In the genomic region with DNA sequence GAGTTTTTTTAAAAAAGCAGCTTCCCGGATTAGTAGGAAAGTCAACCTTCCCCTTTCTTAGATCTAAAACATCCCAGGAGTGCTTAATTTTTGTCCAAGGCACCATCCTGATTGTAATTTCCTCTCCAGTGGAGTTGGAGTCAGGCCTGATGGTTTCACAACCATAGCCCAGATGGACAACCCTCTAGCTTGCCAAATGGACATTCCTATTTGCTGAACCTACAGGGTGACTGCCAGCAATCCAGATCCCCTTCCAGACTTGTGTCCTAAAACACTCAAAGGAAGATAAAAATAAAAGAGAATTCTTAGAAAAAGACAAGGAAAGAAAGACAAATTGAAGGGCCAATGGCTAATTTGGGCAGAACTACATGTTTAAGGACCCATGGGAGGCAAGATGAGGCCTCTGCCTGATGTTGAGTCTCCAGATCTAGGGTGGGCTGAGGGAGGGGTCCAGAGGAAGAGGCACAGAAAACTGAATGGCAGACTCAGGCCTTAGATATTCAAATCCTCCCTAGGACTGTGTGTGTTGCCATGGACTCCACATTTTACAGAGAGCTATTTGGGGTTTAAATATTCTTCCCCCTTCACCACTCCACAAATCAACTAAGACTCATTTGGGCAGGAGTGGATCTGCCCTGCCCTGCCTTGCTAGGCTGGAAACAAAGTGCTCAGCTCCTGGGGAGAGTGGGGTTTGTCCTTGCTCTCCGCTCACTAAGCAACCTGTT, we compare ENCODE assay signal across 14 cellular contexts. TPM values are rescaled to one million over a fixed set of nuclear protein-coding genes. Genes with fewer than 3 reads are reported as not detected.
A peak's percentile ranks its signal among the peaks of the same experiment; 100 is the strongest.
DNase-seq lines count a peak whose midpoint lies in the region; ATAC-seq, FAIRE-seq and TF ChIP-seq lines count a peak whose summit lies in the region.
"Had no signal": no experiment of that assay in that cellular context is flagged by ENCODE, and none has a peak within 500 bp of the region (broad histone marks: within the 10 kb centered on the region; RNA-seq: fewer than 3 reads in every experiment).

No MANE protein-coding gene starts in this region.

- H3K4me1 ChIP-seq in liver (ENCODE audit: control insufficient read depth in 4 of 4, insufficient read depth in 4 of 4, low read length in 3 of 4) (peaks cover 7 to 23% (median 16%) of the 10 kb centered on the region in 4 donors), HepG2 (ENCODE audit: insufficient read depth, low read length) (peaks cover 9% of the 10 kb centered on the region)
- H3K4me1 ChIP-seq: BE2C had no signal

- CTCF ChIA-PET in HepG2 (lab: Yijun Ruan, JAX; ENCODE audit: low intra/inter-chr PET ratio, low total read pairs) = no interaction called here

- TF ChIP-seq RAD21 in liver (IDR thresholded peaks at IDR 0.05) (peak in 1 of 2 donors; percentile 50), HepG2 (CRISPR knock-in tag; IDR thresholded peaks at IDR 0.05) (no peak)

- TF ChIP-seq CTCF in liver (IDR thresholded peaks at IDR 0.05; ENCODE audit: low read depth, low read length, missing input control) = no peak
- TF ChIP-seq CTCF in HepG2 (CRISPR knock-in tag; IDR thresholded peaks at IDR 0.05) = no peak
- no peak for TF ChIP-seq CTCF in fibroblast of mammary gland (conservative IDR thresholded peaks at IDR 0.05; ENCODE audit: control insufficient read depth, insufficient read depth, low read depth, low read length)
- TF ChIP-seq CTCF in neural crest cell (conservative IDR thresholded peaks at IDR 0.05) = no peak

- H3K27ac ChIP-seq in liver (ENCODE audit: low read depth in 1 of 2, low read length in 2 of 2) = peak overlapping the region; percentile 88 to 95
- no peak overlapping the region for H3K27ac ChIP-seq in HepG2 (ENCODE audit: extremely low read length, insufficient read depth, low read length)
- H3K27ac ChIP-seq: epithelial cell of prostate had no signal

- no peaks in the 10 kb centered on the region for H3K36me3 ChIP-seq in liver (ENCODE audit: control insufficient read depth in 4 of 4, insufficient read depth in 3 of 4, low read depth in 1 of 4, low read length in 3 of 4)
- no peaks in the 10 kb centered on the region for H3K36me3 ChIP-seq in HepG2 (replicated peaks in 1 of 2; ENCODE audit: control insufficient read depth in 1 of 2, insufficient read depth in 2 of 2, low read length in 2 of 2)
- H3K36me3 ChIP-seq: BE2C had no signal

- TF ChIP-seq POLR2A in HepG2 (IDR thresholded peaks at IDR 0.05; ENCODE audit: insufficient read depth in 1 of 2, low read depth in 2 of 2, low read length in 2 of 2) = no peak

- 61% methylated on average over 2 of the region's 2 CpGs for WGBS in liver
- 83% methylated on average over 2 of the region's 2 CpGs for WGBS in HepG2 (ENCODE audit: low lambda C conversion rate)

- H3K4me3 ChIP-seq in liver (ENCODE audit: low read depth in 1 of 3, low read length in 3 of 3) (no peak overlapping the region), HepG2 (replicated peaks in 1 of 3; ENCODE audit: insufficient read depth in 1 of 3, low read depth in 2 of 3, low read length in 3 of 3) (no peak overlapping the region), fibroblast of mammary gland (ENCODE audit: control insufficient read depth, low read depth, low read length) (no peak overlapping the region)

- peaks cover 5% of the 10 kb centered on the region for H3K9me3 Mint-ChIP-seq in neural crest cell
- H3K9me3 Mint-ChIP-seq in T-helper 2 cell treated with Interferon-gamma antibody and Interleukin-4, amounts not matched to agents 5 μg/mL and 100 μg/mL, for 36 hours = no peaks in the 10 kb centered on the region
- H3K9me3 Mint-ChIP-seq: activated T-helper 17 cell treated with anti-CD3 and anti-CD28 coated beads, Interleukin-2, amount 50 U/mL, for 72 hours had no signal

- H3K27me3 Mint-ChIP-seq in neural crest cell (ENCODE audit: low read depth) = no peaks in the 10 kb centered on the region
- peaks cover 2% of the 10 kb centered on the region for H3K27me3 Mint-ChIP-seq in T-helper 2 cell treated with Interferon-gamma antibody and Interleukin-4, amounts not matched to agents 5 μg/mL and 100 μg/mL, for 36 hours (ENCODE audit: low read depth)
- H3K27me3 Mint-ChIP-seq: activated T-helper 17 cell treated with anti-CD3 and anti-CD28 coated beads, Interleukin-2, amount 50 U/mL, for 72 hours had no signal

- POLR2A ChIA-PET in HepG2 (lab: Yijun Ruan, JAX) = no interaction called here

- BruUV-seq in HepG2 (replicated peaks; lab: Mats Ljungman, UMichigan) = no TSS peak

- no peak overlapping the region for H2AFZ ChIP-seq in HepG2 (ENCODE audit: low read length)

- intact Hi-C loops in HepG2 (cut with micrococcal nuclease; ENCODE audit: unreplicated experiment) = no loop called here

- H4K20me1 ChIP-seq in HepG2 (ENCODE audit: insufficient read depth, low read length) = no peaks in the 10 kb centered on the region

- FAIRE-seq in HepG2 (lab: Jason Lieb, UNC) (no peak), RCC 7860 (lab: Jason Lieb, UNC) (no peak)

- no peak for TF ChIP-seq EP300 in HepG2 (IDR thresholded peaks at IDR 0.05; ENCODE audit: low read depth in 2 of 2, low read length in 2 of 2)
- TF ChIP-seq EP300 in HepG2 (CRISPR knock-in tag; IDR thresholded peaks at IDR 0.05; ENCODE audit: borderline replicate concordance) = no peak

- H3K27ac Mint-ChIP-seq in neural crest cell (ENCODE audit: unreplicated experiment) = peak overlapping the region; percentile 88
- no peak overlapping the region for H3K27ac Mint-ChIP-seq in T-helper 2 cell treated with Interferon-gamma antibody and Interleukin-4, amounts not matched to agents 5 μg/mL and 100 μg/mL, for 36 hours
- H3K27ac Mint-ChIP-seq: activated T-helper 17 cell treated with anti-CD3 and anti-CD28 coated beads, Interleukin-2, amount 50 U/mL, for 72 hours; naive thymus-derived CD8-positive, alpha-beta T cell had no signal

- no peak for DNase-seq in HepG2 (ENCODE audit: low spot score)
- peak; percentile 98 for DNase-seq in fibroblast of mammary gland (ENCODE audit: low read depth)
- no peak for DNase-seq in neural crest cell (ENCODE audit: low read depth, low spot score)
- DNase-seq in stimulated activated CD4-positive, alpha-beta T cell treated with anti-CD3 and anti-CD28 coated beads, Interleukin-2, amount 100 ng/mL, for 24 hours = no peak
- no peak for DNase-seq in RCC 7860 (ENCODE audit: low spot score)
- no peak for DNase-seq in T-helper 2 cell treated with Interferon-gamma antibody and Interleukin-4, amounts not matched to agents 5 μg/mL and 100 μg/mL, for 36 hours (ENCODE audit: low spot score)
- DNase-seq: BE2C; naive thymus-derived CD8-positive, alpha-beta T cell; NCI-H2171; T-helper 1 cell had no signal

- no peaks in the 10 kb centered on the region for H3K36me3 Mint-ChIP-seq in neural crest cell (ENCODE audit: low read depth)
- no peaks in the 10 kb centered on the region for H3K36me3 Mint-ChIP-seq in T-helper 2 cell treated with Interferon-gamma antibody and Interleukin-4, amounts not matched to agents 5 μg/mL and 100 μg/mL, for 36 hours (ENCODE audit: low read depth)
- H3K36me3 Mint-ChIP-seq: naive thymus-derived CD8-positive, alpha-beta T cell had no signal

- H3K4me1 Mint-ChIP-seq in neural crest cell = peaks cover 12% of the 10 kb centered on the region
- no peaks in the 10 kb centered on the region for H3K4me1 Mint-ChIP-seq in T-helper 2 cell treated with Interferon-gamma antibody and Interleukin-4, amounts not matched to agents 5 μg/mL and 100 μg/mL, for 36 hours (ENCODE audit: low read depth)
- H3K4me1 Mint-ChIP-seq: activated T-helper 17 cell treated with anti-CD3 and anti-CD28 coated beads, Interleukin-2, amount 50 U/mL, for 72 hours; naive thymus-derived CD8-positive, alpha-beta T cell had no signal

- H3K9ac ChIP-seq in liver (ENCODE audit: low read depth in 1 of 2, low read length in 2 of 2) (peak overlapping the region in 1 of 2 donors; percentile 39), HepG2 (ENCODE audit: insufficient read depth, low read depth, low read length) (no peak overlapping the region)

- H3K79me2 ChIP-seq in HepG2 (ENCODE audit: insufficient read depth, low read length) = no peaks in the 10 kb centered on the region

- no peak overlapping the region for H3K4me3 Mint-ChIP-seq in neural crest cell
- no peak overlapping the region for H3K4me3 Mint-ChIP-seq in T-helper 2 cell treated with Interferon-gamma antibody and Interleukin-4, amounts not matched to agents 5 μg/mL and 100 μg/mL, for 36 hours
- H3K4me3 Mint-ChIP-seq: activated T-helper 17 cell treated with anti-CD3 and anti-CD28 coated beads, Interleukin-2, amount 50 U/mL, for 72 hours; naive thymus-derived CD8-positive, alpha-beta T cell had no signal

- ATAC-seq in HepG2 (no peak), GM19463 (IDR thresholded peaks at IDR 0.05; ENCODE audit: unreplicated experiment) (no peak)
- ATAC-seq: activated T-helper 17 cell treated with anti-CD3 and anti-CD28 coated beads, Interleukin-2, amount 50 U/mL, for 72 hours; naive thymus-derived CD8-positive, alpha-beta T cell had no signal

- no peak overlapping the region for H3K4me2 ChIP-seq in HepG2 (ENCODE audit: low read depth, low read length)

- H3K9me3 ChIP-seq in liver (ENCODE audit: control insufficient read depth in 4 of 4, low read length in 3 of 4) (no peaks in the 10 kb centered on the region), HepG2 (ENCODE audit: low read length) (no peaks in the 10 kb centered on the region)
- H3K9me3 ChIP-seq: BE2C had no signal

- H3K27me3 ChIP-seq in liver (ENCODE audit: control insufficient read depth in 4 of 4, insufficient read depth in 4 of 4, low read length in 3 of 4) (no peaks in the 10 kb centered on the region), HepG2 (ENCODE audit: control insufficient read depth in 1 of 2, insufficient read depth in 2 of 2, low read length in 2 of 2) (no peaks in the 10 kb centered on the region)
- H3K27me3 ChIP-seq: BE2C had no signal

- in situ Hi-C loops in HepG2 (cut with HindIII; ENCODE audit: extremely low pct_ligation_motif_present, low pct_unique_long_range_greater_than_20kb) = no loop called here

RNA-seq across cellular contexts. Expression of a gene that starts 38.5 kb away (rescaled TPM):
- 10 to 100 TPM; 46.4 to 73.1 TPM for total RNA-seq in liver
- polyA plus RNA-seq in liver = 10 to 100 TPM; 18.1 to 59.9 TPM
- 30.4 and 40.8 TPM in 2 replicates for total RNA-seq in HepG2 (2016; rRNA removed; fragmentation: Illumina TruSeq; extraction: Trizol)
- total RNA-seq in HepG2 (2016; cell fraction: cytosol; rRNA removed; fragmentation: Illumina TruSeq; extraction: Trizol; ENCODE audit: low read depth) = 12.0 and 12.2 TPM in 2 replicates
- 31.5 and 39.4 TPM in 2 replicates for total RNA-seq in HepG2 (2016; cell fraction: insoluble cytoplasmic fraction; rRNA removed; fragmentation: Illumina TruSeq; extraction: Trizol)
- 34.7 and 38.3 TPM in 2 replicates for total RNA-seq in HepG2 (2016; cell fraction: membrane; rRNA removed; fragmentation: Illumina TruSeq; extraction: Trizol)
- 31.6 and 40.2 TPM in 2 replicates for total RNA-seq in HepG2 (2016; cell fraction: nucleus; rRNA removed; fragmentation: Illumina TruSeq; extraction: Trizol)
- 21.1 and 21.4 TPM in 2 replicates for polyA plus RNA-seq in HepG2 (2011; rRNA removed)
- polyA plus RNA-seq in HepG2 (2011; cell fraction: cytosol; rRNA removed) = 15.7 and 26.2 TPM in 2 replicates
- polyA plus RNA-seq in HepG2 (2011; cell fraction: nucleus; rRNA removed) = 7.9 and 11.1 TPM in 2 replicates
- 38.1 and 40.7 TPM in 2 replicates for polyA plus RNA-seq in HepG2 (2012)
- polyA plus RNA-seq in HepG2 (2016; cell fraction: cytosol; fragmentation: Illumina TruSeq; extraction: Trizol; ENCODE audit: low read depth) = 5.0 and 7.1 TPM in 2 replicates
- 20.0 and 22.2 TPM in 2 replicates for polyA plus RNA-seq in HepG2 (2016; cell fraction: insoluble cytoplasmic fraction; fragmentation: Illumina TruSeq; extraction: Trizol; ENCODE audit: low read depth)
- polyA plus RNA-seq in HepG2 (2016; cell fraction: membrane; fragmentation: Illumina TruSeq; extraction: Trizol; ENCODE audit: low read depth) = 13.9 and 16.2 TPM in 2 replicates
- 26.5 and 26.7 TPM in 2 replicates for polyA plus RNA-seq in HepG2 (2016; cell fraction: nucleus; fragmentation: Illumina TruSeq; extraction: Trizol; ENCODE audit: insufficient read depth, low read depth)
- polyA minus RNA-seq in HepG2 (2011; rRNA and poly(A)+ RNA removed; ENCODE audit: low replicate concordance) = 69.1 and 73.0 TPM in 2 replicates
- 23.7 and 37.4 TPM in 2 replicates for polyA minus RNA-seq in HepG2 (2011; cell fraction: cytosol; rRNA and poly(A)+ RNA removed)
- polyA minus RNA-seq in HepG2 (2011; cell fraction: nucleus; rRNA and poly(A)+ RNA removed) = 30.1 and 37.0 TPM in 2 replicates
- total RNA-seq in neural crest cell = 13.7 and 13.9 TPM in 2 replicates
